ENCODE assay signal across 26 cellular contexts in genomic region chr16:1619976-1620375, GRCh38.
"Had no signal": no experiment of that assay in that cellular context is flagged by ENCODE, and none has a peak within 500 bp of the region (broad histone marks: within the 10 kb centered on the region; RNA-seq: fewer than 3 reads in every experiment).

No MANE protein-coding gene starts in this region.

- H2AFZ ChIP-seq: parathyroid adenoma had no signal

- H3K27me3 ChIP-seq: colonic mucosa, gastrocnemius medialis, right lobe of liver, stomach, thyroid gland had no signal

- ATAC-seq: esophagus mucosa, gastrocnemius medialis, left ventricle myocardium superior, lower lobe of right lung, mucosa of descending colon, right lobe of liver had no signal

- H3K4me3 ChIP-seq: colonic mucosa, gastrocnemius medialis, lower lobe of right lung, mucosa of descending colon, right lobe of liver, stomach, thyroid gland had no signal

- FAIRE-seq: keratinocyte, small intestine had no signal

- H3K36me3 ChIP-seq: colonic mucosa, thyroid gland had no signal

- H3K4me3 Mint-ChIP-seq: dendritic cell treated with granulocyte-macrophage colony-stimulating factor and Interleukin-4, amounts not matched to agents 40 ng/mL and 50 ng/mL, for 4 days; endodermal cell; memory B cell; mesothelial cell of epicardium; naive B cell; type B pancreatic cell had no signal

- H3K9me3 ChIP-seq: colonic mucosa, gastrocnemius medialis, lower lobe of right lung, mucosa of descending colon, neutrophil, right lobe of liver, stomach, thyroid gland had no signal

- H3K27ac ChIP-seq: colonic mucosa, epithelial cell of prostate, gastrocnemius medialis, lower lobe of right lung, neutrophil, parathyroid adenoma, right lobe of liver, stomach, thyroid gland had no signal

- H3K27me3 Mint-ChIP-seq: naive B cell, progenitor cell of endocrine pancreas, type B pancreatic cell had no signal

- H3K9me3 Mint-ChIP-seq: dendritic cell treated with granulocyte-macrophage colony-stimulating factor and Interleukin-4, amounts not matched to agents 40 ng/mL and 50 ng/mL, for 4 days; endodermal cell; memory B cell; mesothelial cell of epicardium; naive B cell; type B pancreatic cell had no signal

- H3K9ac ChIP-seq: parathyroid adenoma had no signal

- DNase-seq: colonic mucosa; effector CD8-positive, alpha-beta T cell; endodermal cell; foreskin fibroblast; gastrocnemius medialis; head of caudate nucleus; left ventricle myocardium superior; lower lobe of right lung; mucosa of descending colon; naive B cell; right lobe of liver; small intestine; stimulated activated CD4-positive, alpha-beta T cell treated with anti-CD3 and anti-CD28 coated beads, Interleukin-2, amount 100 ng/mL, for 48 hours; stimulated activated naive CD4-positive, alpha-beta T cell treated with Interleukin-2 at 50 U/mL for 16 hours; stomach; thyroid gland had no signal

- H3K27ac Mint-ChIP-seq: dendritic cell treated with granulocyte-macrophage colony-stimulating factor and Interleukin-4, amounts not matched to agents 40 ng/mL and 50 ng/mL, for 4 days; memory B cell; mesothelial cell of epicardium; progenitor cell of endocrine pancreas; type B pancreatic cell had no signal

- H3K4me1 ChIP-seq: colonic mucosa had no signal
